15 cellular contexts compared by ENCODE assay signal in the genomic region with DNA sequence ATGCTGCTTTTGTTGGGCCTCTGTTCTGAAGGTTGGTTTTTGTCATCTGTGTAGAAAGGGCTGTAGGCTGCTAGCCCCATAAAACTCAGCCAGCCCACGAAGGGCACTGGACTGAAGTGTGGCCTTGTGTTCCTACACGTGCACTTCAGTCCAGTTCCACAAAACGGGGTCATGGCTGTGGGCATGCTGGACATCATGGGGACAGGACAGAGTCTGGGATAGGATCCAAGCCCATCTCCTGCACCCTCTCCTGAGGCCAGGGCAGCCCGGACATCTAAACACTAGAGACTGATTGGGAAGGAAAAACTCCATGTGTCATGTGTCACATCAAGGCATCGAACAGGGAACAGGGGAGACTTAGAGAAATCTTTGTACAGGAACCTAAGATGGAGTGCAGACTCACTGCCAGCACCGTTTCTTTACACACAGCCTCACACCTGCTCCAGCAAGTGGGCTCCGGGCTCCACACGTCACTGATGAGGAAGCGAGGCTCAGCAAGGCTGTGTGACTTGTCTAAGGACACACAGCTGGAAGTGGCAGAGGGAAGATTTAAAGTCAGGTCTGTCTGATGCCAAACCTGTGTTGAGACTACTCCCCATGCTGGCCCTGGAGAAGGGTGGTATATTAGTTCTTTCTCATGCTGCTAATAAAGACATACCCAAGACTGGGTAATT.
A peak's percentile ranks its signal among the peaks of the same experiment; 100 is the strongest.
DNase-seq lines count a peak whose midpoint lies in the region; ATAC-seq and TF ChIP-seq lines count a peak whose summit lies in the region.
"Had no signal": no experiment of that assay in that cellular context is flagged by ENCODE, and none has a peak within 500 bp of the region (broad histone marks: within the 10 kb centered on the region; RNA-seq: fewer than 3 reads in every experiment).

No MANE protein-coding gene starts in this region.

- peaks cover 19% of the 10 kb centered on the region for H3F3A ChIP-seq in MM.1S (ENCODE audit: insufficient read depth, low read length)

- H3K36me3 Mint-ChIP-seq in endodermal cell (ENCODE audit: low read depth) = peaks cover 1% of the 10 kb centered on the region
- no peaks in the 10 kb centered on the region for H3K36me3 Mint-ChIP-seq in osteocyte (ENCODE audit: unreplicated experiment)

- H3K9me2 ChIP-seq in MM.1S (replicated peaks; ENCODE audit: insufficient read depth, low read length) = no peaks in the 10 kb centered on the region

- TF ChIP-seq CTCF in endodermal cell (conservative IDR thresholded peaks at IDR 0.05) = no peak
- TF ChIP-seq CTCF in osteocyte (IDR thresholded peaks at IDR 0.05) = no peak
- TF ChIP-seq CTCF in MM.1S (IDR thresholded peaks at IDR 0.05; ENCODE audit: low read length) = no peak

- H3K4me1 Mint-ChIP-seq in endodermal cell (no peaks in the 10 kb centered on the region), osteocyte (ENCODE audit: unreplicated experiment) (no peaks in the 10 kb centered on the region)

- peaks cover 0 to 69% (median 56%) of the 10 kb centered on the region in 10 experiments; a peak in 17 of 20 replicates for H3K4me1 ChIP-seq in BLaER1 treated with 17β-estradiol and CSF1 and Interleukin-3, amounts not matched to agents 10 nM and 100 nM
- H3K4me1 ChIP-seq in endodermal cell (ENCODE audit: control insufficient read depth, insufficient read depth, low read length) (no peaks in the 10 kb centered on the region), MM.1S (ENCODE audit: low read length) (peaks cover 19% of the 10 kb centered on the region)

- H3K4me2 ChIP-seq in BLaER1 treated with 17β-estradiol and CSF1 and Interleukin-3, amounts not matched to agents 10 nM and 100 nM = peak overlapping the region in 7 of 11 experiments; percentile 48 to 80 (median 70); a peak in 13 of 22 replicates
- no peak overlapping the region for H3K4me2 ChIP-seq in MM.1S (ENCODE audit: low read depth, low read length)

- no peaks in the 10 kb centered on the region for H3K27me3 Mint-ChIP-seq in endodermal cell (ENCODE audit: insufficient read depth)
- peaks cover 82% of the 10 kb centered on the region for H3K27me3 Mint-ChIP-seq in osteocyte (ENCODE audit: unreplicated experiment)

- H3K27me3 ChIP-seq in BLaER1 treated with 17β-estradiol and CSF1 and Interleukin-3, amounts not matched to agents 10 nM and 100 nM = no peaks in the 10 kb centered on the region
- H3K27me3 ChIP-seq in endodermal cell (ENCODE audit: control insufficient read depth, insufficient read depth, low read length, poor library complexity, severe bottlenecking) (no peaks in the 10 kb centered on the region), MM.1S (replicated peaks; ENCODE audit: insufficient read depth, low read length) (no peaks in the 10 kb centered on the region)

- peaks cover 8 to 23% (median 17%) of the 10 kb centered on the region in 11 experiments; a peak in 18 of 22 replicates for H3K9me3 ChIP-seq in BLaER1 treated with 17β-estradiol and CSF1 and Interleukin-3, amounts not matched to agents 10 nM and 100 nM (replicated peaks in 1 of 11)
- H3K9me3 ChIP-seq in endodermal cell (ENCODE audit: control insufficient read depth, low read length) = no peaks in the 10 kb centered on the region
- H3K9me3 ChIP-seq in MM.1S (replicated peaks; ENCODE audit: insufficient read depth, low read length) = no peaks in the 10 kb centered on the region

- H3K79me2 ChIP-seq in MM.1S (ENCODE audit: low read length) = peaks cover 7% of the 10 kb centered on the region; the same call in 1 of the 2 replicates

- no peaks in the 10 kb centered on the region for H4K20me1 ChIP-seq in BLaER1 treated with 17β-estradiol and CSF1 and Interleukin-3, amounts not matched to agents 10 nM and 100 nM
- H4K20me1 ChIP-seq in MM.1S (ENCODE audit: insufficient read depth, low read length) = no peaks in the 10 kb centered on the region

- no peak overlapping the region for H3K9ac ChIP-seq in BLaER1 treated with 17β-estradiol and CSF1 and Interleukin-3, amounts not matched to agents 10 nM and 100 nM
- H3K9ac ChIP-seq in endodermal cell (ENCODE audit: extremely low read depth, low read length, poor library complexity, severe bottlenecking) (no peak overlapping the region), MM.1S (ENCODE audit: low read length) (no peak overlapping the region)
- H3K9ac ChIP-seq: GM23248 had no signal

- WGBS in endodermal cell (ENCODE audit: insufficient coverage in 1 of 2, insufficient read length in 1 of 2), 2 experiments = 88 to 90% methylated on average over 5 to 9 of the region's 9 CpGs

- H3K9me3 Mint-ChIP-seq in endodermal cell = no peaks in the 10 kb centered on the region
- no peaks in the 10 kb centered on the region for H3K9me3 Mint-ChIP-seq in osteocyte (ENCODE audit: unreplicated experiment)
- H3K9me3 Mint-ChIP-seq: CD4-positive, alpha-beta T cell had no signal

- no peak overlapping the region for H2AFZ ChIP-seq in MM.1S (ENCODE audit: low read length)
- H2AFZ ChIP-seq: GM23248 had no signal

- no peak overlapping the region for H3K27ac ChIP-seq in BLaER1 treated with 17β-estradiol and CSF1 and Interleukin-3, amounts not matched to agents 10 nM and 100 nM
- H3K27ac ChIP-seq in endodermal cell (ENCODE audit: low read depth, low read length) = no peak overlapping the region
- H3K27ac ChIP-seq in MM.1S (ENCODE audit: low read length) = no peak overlapping the region
- H3K27ac ChIP-seq: GM23248 had no signal

- DNase-seq in activated CD8-positive, alpha-beta memory T cell treated with anti-CD3 and anti-CD28 coated beads for 24 hours = peak; percentile 56
- no peak for DNase-seq in activated CD8-positive, alpha-beta memory T cell treated with anti-CD3 and anti-CD28 coated beads, Interleukin-2, amount 50 U/mL, for 4 hours
- peak; percentile 18 for DNase-seq in endodermal cell
- peak; percentile 72 for DNase-seq in osteocyte (ENCODE audit: extremely low spot score, unreplicated experiment)
- DNase-seq in stimulated activated CD4-positive, alpha-beta T cell treated with anti-CD3 and anti-CD28 coated beads, Interleukin-4, amount 100 ng/mL, for 1 hour = no peak
- no peak for DNase-seq in MM.1S
- DNase-seq: 8988T; AML-193; C1 segment of cervical spinal cord; Calu3; CD4-positive, alpha-beta T cell; DMS 273 treated with DMSO at 0.1 percent for 48 hours; GM23248 had no signal

- H3K4me3 Mint-ChIP-seq in endodermal cell (no peak overlapping the region), osteocyte (ENCODE audit: unreplicated experiment) (no peak overlapping the region)
- H3K4me3 Mint-ChIP-seq: CD4-positive, alpha-beta T cell had no signal

- H3K4me3 ChIP-seq in BLaER1 treated with 17β-estradiol and CSF1 and Interleukin-3, amounts not matched to agents 10 nM and 100 nM = no peak overlapping the region
- H3K4me3 ChIP-seq in endodermal cell (ENCODE audit: low read length) = no peak overlapping the region
- no peak overlapping the region for H3K4me3 ChIP-seq in MM.1S (ENCODE audit: low read length)
- H3K4me3 ChIP-seq: GM23248 had no signal

- H3K36me3 ChIP-seq in BLaER1 treated with 17β-estradiol and CSF1 and Interleukin-3, amounts not matched to agents 10 nM and 100 nM = no peaks in the 10 kb centered on the region
- H3K36me3 ChIP-seq in endodermal cell (ENCODE audit: control insufficient read depth, insufficient read depth, low read length) = no peaks in the 10 kb centered on the region
- H3K36me3 ChIP-seq in MM.1S (replicated peaks; ENCODE audit: insufficient read depth, low read length) = no peaks in the 10 kb centered on the region

- no peak for ATAC-seq in GM21723 (IDR thresholded peaks at IDR 0.05; ENCODE audit: unreplicated experiment)

- H3K27ac Mint-ChIP-seq in endodermal cell (no peak overlapping the region), osteocyte (ENCODE audit: unreplicated experiment) (no peak overlapping the region)
- H3K27ac Mint-ChIP-seq: CD4-positive, alpha-beta T cell had no signal

Comparison
In these comparisons a context has a peak if more than half of its experiments do, and no peak if none do; other contexts are left out.
1. DNase-seq: peak in activated CD8-positive, alpha-beta memory T cell treated with anti-CD3 and anti-CD28 coated beads for 24 hours (single experiment), endodermal cell (single experiment) and osteocyte (single experiment); none in activated CD8-positive, alpha-beta memory T cell treated with anti-CD3 and anti-CD28 coated beads, Interleukin-2, amount 50 U/mL, for 4 hours (single experiment), stimulated activated CD4-positive, alpha-beta T cell treated with anti-CD3 and anti-CD28 coated beads, Interleukin-4, amount 100 ng/mL, for 1 hour (single experiment) and MM.1S (single experiment).